In genomic region chr4:16437836-16438235, GRCh38 we compare ENCODE assay signal across 21 cellular contexts.
A peak's percentile ranks its signal among the peaks of the same experiment; 100 is the strongest.
DNase-seq lines count a peak whose midpoint lies in the region; ATAC-seq, FAIRE-seq and TF ChIP-seq lines count a peak whose summit lies in the region.
"Had no signal": no experiment of that assay in that cellular context is flagged by ENCODE, and none has a peak within 500 bp of the region (broad histone marks: within the 10 kb centered on the region; RNA-seq: fewer than 3 reads in every experiment).

No MANE protein-coding gene starts in this region.

- no peak overlapping the region for H3K56ac ChIP-seq in IMR-90 (ENCODE audit: extremely low read depth, insufficient read depth, low read length)

- no peak for TF ChIP-seq RAD21 in IMR-90 (IDR thresholded peaks at IDR 0.05; ENCODE audit: low read length)

- no peak overlapping the region for H2AK5ac ChIP-seq in IMR-90 (ENCODE audit: low read depth, low read length)

- no peak overlapping the region for H2BK120ac ChIP-seq in IMR-90 (ENCODE audit: low read depth, low read length)

- H3K4me3 ChIP-seq in IMR-90 (ENCODE audit: insufficient read depth, low read depth, low read length) (no peak overlapping the region), bronchial epithelial cell (ENCODE audit: low read depth, low read length) (no peak overlapping the region), heart left ventricle (no peak overlapping the region), Karpas-422 (ENCODE audit: low read length) (no peak overlapping the region)
- H3K4me3 ChIP-seq: BLaER1 treated with 17β-estradiol and CSF1 and Interleukin-3, amounts not matched to agents 10 nM and 100 nM; SJCRH30 had no signal

- no peak overlapping the region for H2AK9ac ChIP-seq in IMR-90 (replicated peaks; ENCODE audit: low read depth, low read length, poor library complexity)

- no peak overlapping the region for H2AFZ ChIP-seq in IMR-90 (replicated peaks; ENCODE audit: low read length, poor library complexity)
- H2AFZ ChIP-seq in Karpas-422 (ENCODE audit: low read length): no peak overlapping the region

- 0 out of 2 replicates have a peak, but pooled peaks cover 3% of the 10 kb centered on the region for H3K9me3 ChIP-seq in IMR-90 (ENCODE audit: control insufficient read depth, insufficient read depth, low read length)
- H3K9me3 ChIP-seq in heart left ventricle: peaks cover 0 to 15% (median 2%) of the 10 kb centered on the region in 12 donors
- no peaks in the 10 kb centered on the region for H3K9me3 ChIP-seq in Karpas-422 (ENCODE audit: low read length)

- no peak overlapping the region for H4K5ac ChIP-seq in IMR-90 (ENCODE audit: low read depth, low read length)

- WGBS in IMR-90 (ENCODE audit: extremely low coverage in 2 of 2, insufficient read length in 1 of 2), 2 experiments: no CpG with 5 or more reads among the region's 2 CpGs
- 70 to 80% (median 73%) methylated on average over 2 of the region's 2 CpGs for WGBS in heart left ventricle, 4 donors

- H3K27ac ChIP-seq in IMR-90 (ENCODE audit: insufficient read depth, low read length) (no peak overlapping the region), heart left ventricle (peak overlapping the region in 2 of 12 donors; percentile 70 to 76), Karpas-422 (ENCODE audit: low read length) (no peak overlapping the region)
- H3K27ac ChIP-seq: BLaER1 treated with 17β-estradiol and CSF1 and Interleukin-3, amounts not matched to agents 10 nM and 100 nM; RWPE1; SJCRH30 had no signal

- H3K14ac ChIP-seq in IMR-90 (replicated peaks; ENCODE audit: low read depth, low read length): no peak overlapping the region

- H4K20me1 ChIP-seq in IMR-90 (ENCODE audit: insufficient read depth, low read length): no peaks in the 10 kb centered on the region
- no peaks in the 10 kb centered on the region for H4K20me1 ChIP-seq in Karpas-422 (ENCODE audit: insufficient read depth, low read depth, low read length)
- H4K20me1 ChIP-seq: BLaER1 treated with 17β-estradiol and CSF1 and Interleukin-3, amounts not matched to agents 10 nM and 100 nM had no signal

- H3K27me3 ChIP-seq in IMR-90 (ENCODE audit: control insufficient read depth, insufficient read depth, low read length): peaks cover 2% of the 10 kb centered on the region
- no peaks in the 10 kb centered on the region for H3K27me3 ChIP-seq in bronchial epithelial cell (ENCODE audit: control insufficient read depth, insufficient read depth, low read length)
- H3K27me3 ChIP-seq in heart left ventricle: no peaks in the 10 kb centered on the region
- H3K27me3 ChIP-seq in Karpas-422 (ENCODE audit: low read length): no peaks in the 10 kb centered on the region
- H3K27me3 ChIP-seq: BLaER1 treated with 17β-estradiol and CSF1 and Interleukin-3, amounts not matched to agents 10 nM and 100 nM; SJCRH30 had no signal

- CTCF ChIA-PET in IMR-90 (lab: Yijun Ruan, JAX): no interaction called here

- no peak overlapping the region for H4K8ac ChIP-seq in IMR-90 (ENCODE audit: low read depth in 2 of 2, low read length in 2 of 2)

- intact Hi-C loops in IMR-90 (cut with micrococcal nuclease) (no loop called here), heart left ventricle (cut with DNase I) (no loop called here)

- H3K18ac ChIP-seq in IMR-90 (ENCODE audit: low read depth, low read length): no peak overlapping the region

- H3K79me1 ChIP-seq in IMR-90 (ENCODE audit: low read depth in 1 of 2, low read length in 2 of 2): no peaks in the 10 kb centered on the region

- no peaks in the 10 kb centered on the region for H3K9me1 ChIP-seq in IMR-90 (ENCODE audit: insufficient read depth, low read length)

- H3K79me2 ChIP-seq in Karpas-422 (ENCODE audit: low read length): no peaks in the 10 kb centered on the region

- TF ChIP-seq CTCF in IMR-90 (conservative IDR thresholded peaks at IDR 0.05; ENCODE audit: low read depth, low read length) (no peak), bronchial epithelial cell (IDR thresholded peaks at IDR 0.05; ENCODE audit: insufficient read depth, low read length, severe bottlenecking) (no peak), heart left ventricle (IDR thresholded peaks at IDR 0.05) (no peak)

- no peak overlapping the region for H2BK15ac ChIP-seq in IMR-90 (ENCODE audit: low read depth, low read length)

- no peak overlapping the region for H2BK5ac ChIP-seq in IMR-90 (ENCODE audit: low read depth, low read length, poor library complexity, severe bottlenecking)

- no peak overlapping the region for H2BK20ac ChIP-seq in IMR-90 (ENCODE audit: low read depth, low read length)

- H4K91ac ChIP-seq in IMR-90 (ENCODE audit: insufficient read depth, low read depth, low read length): no peak overlapping the region

- no peak for TF ChIP-seq POLR2A in IMR-90 (IDR thresholded peaks at IDR 0.05; ENCODE audit: low read depth, low read length)
- no peak for TF ChIP-seq POLR2A in heart left ventricle (IDR thresholded peaks at IDR 0.05)

- FAIRE-seq in bronchial epithelial cell (lab: Jason Lieb, UNC): no peak
- FAIRE-seq: A204.1, GM12892 had no signal

- BruUV-seq in IMR-90 (replicated peaks; lab: Mats Ljungman, UMichigan): no TSS peak

- in situ Hi-C loops in IMR-90 (cut with MboI; ENCODE audit: low sequenced_read_pairs): no loop called here

- H3K9ac ChIP-seq in IMR-90 (ENCODE audit: low read depth, low read length) (no peak overlapping the region), Karpas-422 (ENCODE audit: low read length) (no peak overlapping the region)
- H3K9ac ChIP-seq: BLaER1 treated with 17β-estradiol and CSF1 and Interleukin-3, amounts not matched to agents 10 nM and 100 nM had no signal

- peaks cover 3% of the 10 kb centered on the region; the same call in 1 of the 2 replicates for H3K4me1 ChIP-seq in IMR-90 (ENCODE audit: control insufficient read depth, insufficient read depth, low read length)
- peaks cover 0 to 18% (median 0%) of the 10 kb centered on the region in 12 donors for H3K4me1 ChIP-seq in heart left ventricle
- H3K4me1 ChIP-seq in Karpas-422 (ENCODE audit: low read length): no peaks in the 10 kb centered on the region
- H3K4me1 ChIP-seq: SJCRH30 had no signal

- H3K9me2 ChIP-seq in Karpas-422 (replicated peaks; ENCODE audit: insufficient read depth, low read length): no peaks in the 10 kb centered on the region

- DNase-seq in EL: peak; percentile 59
- peak; percentile 48 for DNase-seq in IMR-90
- peak; percentile 17 for DNase-seq in bronchial epithelial cell (ENCODE audit: low read depth)
- DNase-seq in kidney tubule cell (ENCODE audit: low spot score): peak; percentile 28
- no peak for DNase-seq in anterior cingulate cortex (lab: John Stamatoyannopoulos, UW)
- DNase-seq in activated CD8-positive, alpha-beta memory T cell treated with anti-CD3 and anti-CD28 coated beads for 24 hours: no peak
- no peak for DNase-seq in heart left ventricle
- DNase-seq in Karpas-422: no peak
- DNase-seq: DMS79 treated with DMSO at 0.1 percent for 48 hours, GF-D8, KG1, NCI-H1436 treated with DMSO at 0.1 percent for 48 hours, NCI-H2029 treated with DMSO at 0.1 percent for 48 hours, NCI-H510A, NCI-H774, PC-3, SJCRH30 had no signal

- dilution Hi-C loops in IMR-90 (cut with HindIII; ENCODE audit: low sequenced_read_pairs, unreplicated experiment): no loop called here

- H3K23ac ChIP-seq in IMR-90 (ENCODE audit: low read depth, low read length): no peak overlapping the region

- POLR2A ChIA-PET in IMR-90 (lab: Charles Lee; ENCODE audit: unreplicated experiment): interaction anchor here (0.6 kb wide), 1 partner anchor 731 kb away, joined by 4 read pairs; no protein-coding TSS in a partner anchor

- peak overlapping the region; percentile 46; the same call in 1 of the 2 replicates for H3K4me2 ChIP-seq in IMR-90 (ENCODE audit: low read depth, low read length)
- H3K4me2 ChIP-seq in Karpas-422 (ENCODE audit: low read depth, low read length, poor library complexity, severe bottlenecking): no peak overlapping the region

- H3K4ac ChIP-seq in IMR-90 (ENCODE audit: low read depth, low read length): no peak overlapping the region

- ATAC-seq in IMR-90 (ENCODE audit: low read depth): peak; percentile 78
- no peak for ATAC-seq in heart left ventricle
- ATAC-seq: PC-3 had no signal

- H3K36me3 ChIP-seq in IMR-90 (ENCODE audit: control insufficient read depth, insufficient read depth, low read length) (no peaks in the 10 kb centered on the region), bronchial epithelial cell (ENCODE audit: control insufficient read depth, insufficient read depth, low read length) (no peaks in the 10 kb centered on the region), heart left ventricle (no peaks in the 10 kb centered on the region), Karpas-422 (ENCODE audit: insufficient read depth, low read length) (no peaks in the 10 kb centered on the region)
- H3K36me3 ChIP-seq: BLaER1 treated with 17β-estradiol and CSF1 and Interleukin-3, amounts not matched to agents 10 nM and 100 nM; SJCRH30 had no signal

TF ChIP-seq in IMR-90, 13 proteins besides CTCF, POLR2A, EP300 and RAD21 (continues in another document):
- no peak for TF ChIP-seq MAFK (IDR thresholded peaks at IDR 0.05; ENCODE audit: low read depth, low read length)
- no peak for TF ChIP-seq RCOR1 (IDR thresholded peaks at IDR 0.05; ENCODE audit: insufficient replicate concordance, low read length)
- no peak for TF ChIP-seq MAZ (IDR thresholded peaks at IDR 0.05; ENCODE audit: borderline replicate concordance, low read depth, low read length)
- no peak for TF ChIP-seq BHLHE40 (IDR thresholded peaks at IDR 0.05; ENCODE audit: low read depth, low read length)
- no peak for TF ChIP-seq FOS (IDR thresholded peaks at IDR 0.05; ENCODE audit: low read depth, low read length)
- no peak for TF ChIP-seq NFE2L2 (IDR thresholded peaks at IDR 0.05; ENCODE audit: low read depth, low read length)
- no peak for TF ChIP-seq SMC3 (IDR thresholded peaks at IDR 0.05; ENCODE audit: low read depth, low read length)
- TF ChIP-seq USF2 (IDR thresholded peaks at IDR 0.05; ENCODE audit: low read depth, low read length): no peak
- TF ChIP-seq CEBPB (IDR thresholded peaks at IDR 0.05; ENCODE audit: low read depth, low read length): no peak
- no peak for TF ChIP-seq CHD1 (IDR thresholded peaks at IDR 0.05; ENCODE audit: low read depth, low read length)
- TF ChIP-seq MXI1 (IDR thresholded peaks at IDR 0.05; ENCODE audit: borderline replicate concordance, low read depth, low read length): no peak
- TF ChIP-seq RFX5 (IDR thresholded peaks at IDR 0.05; ENCODE audit: low read depth, low read length): no peak

Comparison
In these comparisons a context has a peak if more than half of its experiments do, and no peak if none do; other contexts are left out.
1. DNase-seq: peak in EL (single experiment), IMR-90 (single experiment), bronchial epithelial cell (single experiment) and kidney tubule cell (single experiment); none in anterior cingulate cortex (0 of 58), activated CD8-positive, alpha-beta memory T cell treated with anti-CD3 and anti-CD28 coated beads for 24 hours (single experiment), heart left ventricle (0 of 5) and Karpas-422 (single experiment).